In the genomic region with DNA sequence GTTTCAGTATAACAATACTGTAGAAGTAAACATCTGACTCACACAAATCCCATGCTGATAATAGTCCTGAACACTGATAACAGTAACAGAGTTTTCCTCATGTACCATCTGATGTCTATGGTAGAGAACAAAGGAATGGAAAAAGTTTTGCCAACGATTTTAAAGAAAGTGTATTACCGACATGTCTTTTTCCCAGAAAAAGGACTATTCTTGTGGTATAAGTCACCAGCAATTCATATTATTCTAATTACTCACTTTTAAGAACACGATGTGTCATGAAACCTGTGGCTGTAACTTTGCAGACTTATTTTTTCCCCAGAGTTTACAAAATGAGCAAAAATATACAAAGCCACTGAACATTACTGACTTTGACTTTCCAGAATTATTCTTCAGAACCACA, we compare ENCODE assay signal across 19 cellular contexts. TPM values are rescaled to one million over a fixed set of nuclear protein-coding genes. Genes with fewer than 3 reads are reported as not detected.
A peak's percentile ranks its signal among the peaks of the same experiment; 100 is the strongest.
DNase-seq lines count a peak whose midpoint lies in the region; ATAC-seq and TF ChIP-seq lines count a peak whose summit lies in the region.
"Had no signal": no experiment of that assay in that cellular context is flagged by ENCODE, and none has a peak within 500 bp of the region (broad histone marks: within the 10 kb centered on the region; RNA-seq: fewer than 3 reads in every experiment).

No MANE protein-coding gene starts in this region.

- peaks cover 18% of the 10 kb centered on the region for H3K4me1 ChIP-seq in SJSA1 (replicated peaks)
- H3K4me1 ChIP-seq: BE2C, right lobe of liver had no signal

- no peaks in the 10 kb centered on the region for H3K36me3 Mint-ChIP-seq in osteocyte (ENCODE audit: unreplicated experiment)
- no peaks in the 10 kb centered on the region for H3K36me3 Mint-ChIP-seq in stimulated activated naive B cell treated with anti-CD40 and anti-IgM and Interleukin-4, amounts not matched to agents 10 μg/mL and 1 μg/mL and 100 μg/mL, for 72 hours

- H3K27ac ChIP-seq in SJSA1 = peak overlapping the region; percentile 68
- H3K27ac ChIP-seq: epithelial cell of prostate, right lobe of liver had no signal

- ATAC-seq in GM19397 (IDR thresholded peaks at IDR 0.05; ENCODE audit: unreplicated experiment) (no peak), GM21423 (IDR thresholded peaks at IDR 0.05; ENCODE audit: unreplicated experiment) (no peak)
- no peak for ATAC-seq in stimulated activated naive B cell treated with anti-CD40 and anti-IgM and Interleukin-4, amounts not matched to agents 10 μg/mL and 1 μg/mL and 100 μg/mL, for 72 hours (replicated peaks)
- ATAC-seq: right lobe of liver had no signal

- H3K27me3 ChIP-seq in SJSA1 (replicated peaks) = no peaks in the 10 kb centered on the region
- H3K27me3 ChIP-seq: BE2C, right lobe of liver had no signal

- peaks cover 26% of the 10 kb centered on the region for H3K4me1 Mint-ChIP-seq in osteocyte (ENCODE audit: unreplicated experiment)
- no peaks in the 10 kb centered on the region for H3K4me1 Mint-ChIP-seq in stimulated activated naive B cell treated with anti-CD40 and anti-IgM and Interleukin-4, amounts not matched to agents 10 μg/mL and 1 μg/mL and 100 μg/mL, for 72 hours
- H3K4me1 Mint-ChIP-seq: central memory CD8-positive, alpha-beta T cell had no signal

- H3K4me3 ChIP-seq in SJSA1 = no peak overlapping the region
- H3K4me3 ChIP-seq: lung, right lobe of liver had no signal

- peak overlapping the region; percentile 75 for H3K27ac Mint-ChIP-seq in osteocyte (ENCODE audit: unreplicated experiment)
- H3K27ac Mint-ChIP-seq in stimulated activated naive B cell treated with anti-CD40 and anti-IgM and Interleukin-4, amounts not matched to agents 10 μg/mL and 1 μg/mL and 100 μg/mL, for 72 hours = no peak overlapping the region
- H3K27ac Mint-ChIP-seq: activated naive CD4-positive, alpha-beta T cell treated with anti-CD3 and anti-CD28 coated beads for 36 hours had no signal

- H3K4me3 Mint-ChIP-seq in osteocyte (ENCODE audit: unreplicated experiment) = no peak overlapping the region
- no peak overlapping the region for H3K4me3 Mint-ChIP-seq in stimulated activated naive B cell treated with anti-CD40 and anti-IgM and Interleukin-4, amounts not matched to agents 10 μg/mL and 1 μg/mL and 100 μg/mL, for 72 hours
- H3K4me3 Mint-ChIP-seq: activated naive CD4-positive, alpha-beta T cell treated with anti-CD3 and anti-CD28 coated beads for 36 hours; central memory CD8-positive, alpha-beta T cell; neural crest cell had no signal

- no peaks in the 10 kb centered on the region for H3K27me3 Mint-ChIP-seq in osteocyte (ENCODE audit: unreplicated experiment)
- peaks cover 0 to 5% of the 10 kb centered on the region in 2 donors for H3K27me3 Mint-ChIP-seq in stimulated activated naive B cell treated with anti-CD40 and anti-IgM and Interleukin-4, amounts not matched to agents 10 μg/mL and 1 μg/mL and 100 μg/mL, for 72 hours
- H3K27me3 Mint-ChIP-seq: central memory CD8-positive, alpha-beta T cell had no signal

- no peaks in the 10 kb centered on the region for H3K36me3 ChIP-seq in SJSA1
- H3K36me3 ChIP-seq: BE2C, right lobe of liver had no signal

- peaks cover 5% of the 10 kb centered on the region for H3K9me3 Mint-ChIP-seq in osteocyte (ENCODE audit: unreplicated experiment)
- no peaks in the 10 kb centered on the region for H3K9me3 Mint-ChIP-seq in stimulated activated naive B cell treated with anti-CD40 and anti-IgM and Interleukin-4, amounts not matched to agents 10 μg/mL and 1 μg/mL and 100 μg/mL, for 72 hours
- H3K9me3 Mint-ChIP-seq: activated naive CD4-positive, alpha-beta T cell treated with anti-CD3 and anti-CD28 coated beads for 36 hours; central memory CD8-positive, alpha-beta T cell; neural crest cell had no signal

- peak; percentile 56 for DNase-seq in EL
- DNase-seq in SJSA1 (ENCODE audit: low read depth in 1 of 2, low spot score in 2 of 2) = peak in 1 of 2 experiments; percentile 76
- DNase-seq in fibroblast of peridontal ligament (ENCODE audit: extremely low read depth) = peak; percentile 52
- no peak for DNase-seq in osteocyte (ENCODE audit: extremely low spot score, unreplicated experiment)
- DNase-seq in T-helper 2 cell = no peak
- no peak for DNase-seq in stimulated activated naive B cell treated with anti-CD40 and anti-IgM and Interleukin-4, amounts not matched to agents 10 μg/mL and 1 μg/mL and 100 μg/mL, for 72 hours
- DNase-seq: activated CD4-positive, CD25-positive, alpha-beta regulatory T cell; activated naive CD4-positive, alpha-beta T cell treated with anti-CD3 and anti-CD28 coated beads for 36 hours; BE2C; NCI-H1436 treated with DMSO at 0.1 percent for 48 hours; NCI-H446 treated with DMSO at 0.1 percent for 48 hours; right lobe of liver; stimulated activated naive CD4-positive, alpha-beta T cell treated with Interleukin-2 at 50 U/mL for 16 hours had no signal

- no peak for TF ChIP-seq CTCF in osteocyte (IDR thresholded peaks at IDR 0.05)

- H3K9me3 ChIP-seq in SJSA1 (replicated peaks) = no peaks in the 10 kb centered on the region
- H3K9me3 ChIP-seq: BE2C, right lobe of liver had no signal

RNA-seq across cellular contexts. Expression of a gene that starts 40.1 kb away (rescaled TPM):
- total RNA-seq in SJSA1 (2014; rRNA removed; shearing (Covaris generic)) = 37.2 and 71.4 TPM in 2 replicates
- total RNA-seq in osteocyte = 2,230 and 2,247 TPM in 2 replicates
- total RNA-seq: activated naive CD4-positive, alpha-beta T cell treated with anti-CD3 and anti-CD28 coated beads for 36 hours had no signal

Comparison
In these comparisons a context has a peak if more than half of its experiments do, and no peak if none do; other contexts are left out.
1. DNase-seq: peak in EL (single experiment) and fibroblast of peridontal ligament (single experiment); none in osteocyte (single experiment), T-helper 2 cell (0 of 5) and stimulated activated naive B cell treated with anti-CD40 and anti-IgM and Interleukin-4, amounts not matched to agents 10 μg/mL and 1 μg/mL and 100 μg/mL, for 72 hours (single experiment).
2. RNA of a gene that starts 40.1 kb away (total RNA-seq): 2,230 to 2,247 TPM in osteocyte; 37.2 to 71.4 TPM in SJSA1; every median in the first group is over 10 times any median in the second.